Comparison of ENCODE assay signal across 14 cellular contexts in the genomic region with DNA sequence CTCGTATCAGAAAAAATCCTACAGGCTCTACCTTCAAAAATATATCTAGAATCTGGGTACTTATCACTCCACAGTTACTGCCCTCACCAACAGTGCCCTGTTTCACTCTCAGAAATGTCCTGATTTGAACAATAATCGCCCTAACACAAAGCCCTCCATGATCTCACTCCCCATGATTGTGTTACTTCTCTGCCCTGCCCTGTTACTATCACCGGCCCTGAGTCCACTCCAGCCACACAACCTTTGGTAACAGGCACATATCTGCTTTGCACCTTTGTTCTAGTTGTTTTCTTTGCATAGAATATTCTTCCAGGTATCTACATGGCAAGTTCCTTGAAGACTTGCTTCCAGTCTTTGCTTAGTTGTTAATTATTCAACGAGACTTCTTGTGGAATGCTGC.
DNase-seq lines count a peak whose midpoint lies in the region; ATAC-seq and TF ChIP-seq lines count a peak whose summit lies in the region.
"Had no signal": no experiment of that assay in that cellular context is flagged by ENCODE, and none has a peak within 500 bp of the region (broad histone marks: within the 10 kb centered on the region; RNA-seq: fewer than 3 reads in every experiment).

No MANE protein-coding gene starts in this region.

- peaks cover 3% of the 10 kb centered on the region for H3K9me3 Mint-ChIP-seq in Calu3 (ENCODE audit: low read depth, unreplicated experiment)
- no peaks in the 10 kb centered on the region for H3K9me3 Mint-ChIP-seq in dendritic cell treated with granulocyte-macrophage colony-stimulating factor and Interleukin-4, amounts not matched to agents 40 ng/mL and 50 ng/mL, for 4 days

- no peaks in the 10 kb centered on the region for H3K36me3 ChIP-seq in HCT116 (ENCODE audit: control insufficient read depth in 1 of 2, insufficient read depth in 2 of 2, low read length in 2 of 2)
- H3K36me3 ChIP-seq: HAP-1 had no signal

- no peak for TF ChIP-seq POLR2A in HCT116 (IDR thresholded peaks at IDR 0.05; ENCODE audit: borderline replicate concordance, extremely low read depth, insufficient read depth, insufficient read length)

- H3K4me1 ChIP-seq in HCT116 (ENCODE audit: control insufficient read depth in 1 of 2, insufficient read depth in 2 of 2, low read length in 2 of 2): peaks cover 2 to 29% of the 10 kb centered on the region in 2 experiments; a peak in 2 of 4 replicates
- H3K4me1 ChIP-seq: HAP-1 had no signal

- H3K4me3 Mint-ChIP-seq in Calu3 (ENCODE audit: low read depth, unreplicated experiment): no peak overlapping the region
- no peak overlapping the region for H3K4me3 Mint-ChIP-seq in dendritic cell treated with granulocyte-macrophage colony-stimulating factor and Interleukin-4, amounts not matched to agents 40 ng/mL and 50 ng/mL, for 4 days
- H3K4me3 Mint-ChIP-seq: CD4-positive, alpha-beta memory T cell had no signal

- RAD21 ChIA-PET in HCT116 (lab: Charles Lee; ENCODE audit: low non-redundant PET in 1 of 2, low total read pairs in 2 of 2, uncharacterized antibody in 2 of 2, unreplicated experiment in 2 of 2): no interaction called here

- H3K4me1 Mint-ChIP-seq in Calu3 (ENCODE audit: low read depth, unreplicated experiment): peaks cover 11% of the 10 kb centered on the region
- H3K4me1 Mint-ChIP-seq in dendritic cell treated with granulocyte-macrophage colony-stimulating factor and Interleukin-4, amounts not matched to agents 40 ng/mL and 50 ng/mL, for 4 days (ENCODE audit: low read depth): no peaks in the 10 kb centered on the region
- H3K4me1 Mint-ChIP-seq: CD4-positive, alpha-beta memory T cell had no signal

- no peaks in the 10 kb centered on the region for H3K27me3 ChIP-seq in HCT116 (ENCODE audit: insufficient read depth, low read length)

- H4K20me1 ChIP-seq in HCT116 (ENCODE audit: insufficient read depth): no peaks in the 10 kb centered on the region

- no peaks in the 10 kb centered on the region for H3K9me3 ChIP-seq in HCT116 (ENCODE audit: control insufficient read depth in 1 of 2, insufficient read depth in 1 of 2, low read depth in 1 of 2, low read length in 2 of 2)
- H3K9me3 ChIP-seq: HAP-1 had no signal

- H2AFZ ChIP-seq in HCT116 (ENCODE audit: low read depth, low read length, poor library complexity, severe bottlenecking): no peak overlapping the region

- POLR2A ChIA-PET in HCT116 (lab: Charles Lee): no interaction called here

- no peak overlapping the region for H3K9ac ChIP-seq in HCT116 (ENCODE audit: low read length)

- H3K4me2 ChIP-seq in HCT116 (ENCODE audit: low read length): no peak overlapping the region

- BruUV-seq in Calu3 (replicated peaks; lab: Mats Ljungman, UMichigan): no TSS peak
- no TSS peak for BruUV-seq in HCT116 (replicated peaks; lab: Mats Ljungman, UMichigan)

- no peaks in the 10 kb centered on the region for H3K27me3 Mint-ChIP-seq in Calu3 (ENCODE audit: unreplicated experiment)
- no peaks in the 10 kb centered on the region for H3K27me3 Mint-ChIP-seq in dendritic cell treated with granulocyte-macrophage colony-stimulating factor and Interleukin-4, amounts not matched to agents 40 ng/mL and 50 ng/mL, for 4 days
- H3K27me3 Mint-ChIP-seq: CD4-positive, alpha-beta memory T cell had no signal

- no peak for DNase-seq in Calu3
- no peak for DNase-seq in HCT116 (ENCODE audit: low read depth, low spot score)
- no peak for DNase-seq in NK-92 (lab: John Stamatoyannopoulos, UW; ENCODE audit: unreplicated experiment)
- DNase-seq in activated CD4-positive, CD25-positive, alpha-beta regulatory T cell treated with anti-CD3 and anti-CD28 coated beads, Interleukin-2, amount 50 U/mL, for 72 hours: no peak
- DNase-seq: C1 segment of cervical spinal cord, COR-L47, DMS 273 treated with DMSO at 0.1 percent for 48 hours, DMS79, GDM1, GOT3 had no signal

- no peaks in the 10 kb centered on the region for H3K79me2 ChIP-seq in HCT116 (ENCODE audit: insufficient read depth, low read length)

- no peaks in the 10 kb centered on the region for H3K9me2 ChIP-seq in HCT116 (ENCODE audit: insufficient read depth)

- no peak overlapping the region for H3K27ac ChIP-seq in HCT116 (ENCODE audit: low read depth, low read length)

- peak overlapping the region; percentile 7 for H3K27ac Mint-ChIP-seq in Calu3 (ENCODE audit: unreplicated experiment)
- peak overlapping the region; percentile 5 for H3K27ac Mint-ChIP-seq in dendritic cell treated with granulocyte-macrophage colony-stimulating factor and Interleukin-4, amounts not matched to agents 40 ng/mL and 50 ng/mL, for 4 days
- H3K27ac Mint-ChIP-seq: CD4-positive, alpha-beta memory T cell had no signal

- peaks cover 30% of the 10 kb centered on the region for H3K36me3 Mint-ChIP-seq in Calu3 (ENCODE audit: insufficient read depth, unreplicated experiment)
- peaks cover 51% of the 10 kb centered on the region for H3K36me3 Mint-ChIP-seq in dendritic cell treated with granulocyte-macrophage colony-stimulating factor and Interleukin-4, amounts not matched to agents 40 ng/mL and 50 ng/mL, for 4 days (ENCODE audit: low read depth)

- no peak for TF ChIP-seq RAD21 in HCT116 (IDR thresholded peaks at IDR 0.05; ENCODE audit: low read depth)

- intact Hi-C loops in Calu3 (cut with micrococcal nuclease; ENCODE audit: unreplicated experiment) (no loop called here), HCT116 (cut with micrococcal nuclease) (no loop called here)
- intact Hi-C loops in dendritic cell treated with granulocyte-macrophage colony-stimulating factor and Interleukin-4, amounts not matched to agents 40 ng/mL and 50 ng/mL, for 4 days (cut with micrococcal nuclease): no loop called here

- ATAC-seq in HCT116 (no peak), GM18909 (IDR thresholded peaks at IDR 0.05; ENCODE audit: poor library complexity, unreplicated experiment) (no peak)

- CTCF ChIA-PET in Calu3 (lab: Charles Lee) (no interaction called here), HCT116 (lab: Charles Lee) (interaction anchor here (3.8 kb wide), 1 partner anchor 66 kb away, joined by 45 read pairs; no protein-coding TSS in a partner anchor)

- TF ChIP-seq CTCF in Calu3 (IDR thresholded peaks at IDR 0.05; ENCODE audit: unreplicated experiment) (no peak), HCT116 (IDR thresholded peaks at IDR 0.05 in 2 of 3, conservative IDR thresholded peaks at IDR 0.05 in 1 of 3; ENCODE audit: borderline replicate concordance in 1 of 3, insufficient read depth in 1 of 3, low read depth in 2 of 3, low read length in 2 of 3) (no peak)

- H3K4me3 ChIP-seq in HCT116 (replicated peaks in 1 of 2; ENCODE audit: low read depth in 1 of 2, low read length in 2 of 2): no peak overlapping the region
- H3K4me3 ChIP-seq: HAP-1 had no signal

TF ChIP-seq in HCT116, 20 proteins besides CTCF, POLR2A, EP300 and RAD21:
- TF ChIP-seq POLR2AphosphoS5 (IDR thresholded peaks at IDR 0.05; ENCODE audit: low read depth, low read length) (peak; percentile 29; the same call in 1 of the 2 replicates), ZNF274 (IDR thresholded peaks at IDR 0.05; ENCODE audit: low read depth, low read length) (no peak), SP1 (IDR thresholded peaks at IDR 0.05; ENCODE audit: low read depth) (no peak), CBX3 (IDR thresholded peaks at IDR 0.05; ENCODE audit: low read depth) (no peak), FOSL1 (IDR thresholded peaks at IDR 0.05; ENCODE audit: low read depth) (no peak), EZH2phosphoT487 (IDR thresholded peaks at IDR 0.05; ENCODE audit: borderline replicate concordance) (no peak)
TF ChIP-seq in HCT116: peak in this region for 1.
